ENCODE assay signal across 10 cellular contexts in genomic region chr12:7555752-7556151, GRCh38. TPM values are rescaled to one million over a fixed set of nuclear protein-coding genes. Genes with fewer than 3 reads are reported as not detected.
DNase-seq lines count a peak whose midpoint lies in the region; ATAC-seq and TF ChIP-seq lines count a peak whose summit lies in the region.
"Had no signal": no experiment of that assay in that cellular context is flagged by ENCODE, and none has a peak within 500 bp of the region (broad histone marks: within the 10 kb centered on the region; RNA-seq: fewer than 3 reads in every experiment).

No MANE protein-coding gene starts in this region.

- no peaks in the 10 kb centered on the region for H3K4me1 ChIP-seq in right atrium auricular region
- H3K4me1 ChIP-seq in upper lobe of right lung, result peaks cover 15% of the 10 kb centered on the region
- H3K4me1 ChIP-seq: BE2C had no signal

- H3K4me1 Mint-ChIP-seq in immature natural killer cell, result no peaks in the 10 kb centered on the region

- H3K27me3 ChIP-seq in right atrium auricular region (no peaks in the 10 kb centered on the region), kidney epithelial cell (ENCODE audit: control insufficient read depth, insufficient read depth, low read length) (no peaks in the 10 kb centered on the region), upper lobe of right lung (no peaks in the 10 kb centered on the region)
- H3K27me3 ChIP-seq: BE2C had no signal

- peaks cover 0 to 13% (median 11%) of the 10 kb centered on the region in 6 donors for H3K9me3 Mint-ChIP-seq in immature natural killer cell

- in situ Hi-C loops in astrocyte of the cerebellum (cut with HindIII; ENCODE audit: low sequenced_read_pairs), result no loop called here

- no peak overlapping the region for H3K4me3 ChIP-seq in right atrium auricular region
- no peak overlapping the region for H3K4me3 ChIP-seq in astrocyte of the cerebellum (ENCODE audit: low read depth, low read length)
- no peak overlapping the region for H3K4me3 ChIP-seq in kidney epithelial cell (ENCODE audit: low read depth, low read length)
- no peak overlapping the region for H3K4me3 ChIP-seq in upper lobe of right lung

- H3K27me3 Mint-ChIP-seq in immature natural killer cell (ENCODE audit: low read depth in 3 of 3), result peaks cover 0 to 7% (median 5%) of the 10 kb centered on the region in 3 donors

- H3K36me3 Mint-ChIP-seq in immature natural killer cell, result peaks cover 0 to 3% (median 0%) of the 10 kb centered on the region in 3 donors

- intact Hi-C loops in Right ventricle myocardium superior (cut with DNase I) (no loop called here), upper lobe of right lung (cut with DNase I) (no loop called here)

- H3K36me3 ChIP-seq in right atrium auricular region (no peaks in the 10 kb centered on the region), kidney epithelial cell (ENCODE audit: control insufficient read depth, insufficient read depth, low read length) (no peaks in the 10 kb centered on the region), upper lobe of right lung (no peaks in the 10 kb centered on the region)
- H3K36me3 ChIP-seq: BE2C had no signal

- DNase-seq in Right ventricle myocardium superior (no peak), right atrium auricular region (ENCODE audit: low spot score) (no peak), astrocyte of the cerebellum (ENCODE audit: low read depth) (peak; percentile 3), kidney epithelial cell (ENCODE audit: low read depth) (peak; percentile 31), upper lobe of right lung (no peak), immature natural killer cell (no peak), NCI-H2227 treated with DMSO at 0.1 percent for 48 hours (lab: John Stamatoyannopoulos, UW) (no peak), NCI-H1417 (lab: John Stamatoyannopoulos, UW) (no peak)
- DNase-seq: BE2C; stimulated activated CD4-positive, alpha-beta T cell treated with anti-CD3 and anti-CD28 coated beads, Interleukin-15, amount 100 ng/mL, for 24 hours had no signal

- H3K27ac ChIP-seq in right atrium auricular region (peak overlapping the region in 1 of 2 donors; percentile 25), upper lobe of right lung (peak overlapping the region; percentile 66)

- no peak for TF ChIP-seq CTCF in right atrium auricular region (IDR thresholded peaks at IDR 0.05)
- no peak for TF ChIP-seq CTCF in astrocyte of the cerebellum (IDR thresholded peaks at IDR 0.05; ENCODE audit: low read depth, low read length, missing control alignments)
- TF ChIP-seq CTCF in kidney epithelial cell (IDR thresholded peaks at IDR 0.05; ENCODE audit: insufficient read depth, low read length, poor library complexity, severe bottlenecking), result no peak
- TF ChIP-seq CTCF in upper lobe of right lung (IDR thresholded peaks at IDR 0.05), result no peak

- H3K4me3 Mint-ChIP-seq in immature natural killer cell, result no peak overlapping the region

- H3K9me3 ChIP-seq in right atrium auricular region, result no peaks in the 10 kb centered on the region
- no peaks in the 10 kb centered on the region for H3K9me3 ChIP-seq in upper lobe of right lung
- H3K9me3 ChIP-seq: BE2C had no signal

- H3K27ac Mint-ChIP-seq in immature natural killer cell, result no peak overlapping the region

- ATAC-seq in Right ventricle myocardium superior (ENCODE audit: poor library complexity) (peak; percentile 78), upper lobe of right lung (peak; percentile 90)

RNA-seq across cellular contexts. Expression of gene CD163, which starts 52.2 kb away (rescaled TPM):
- total RNA-seq in Right ventricle myocardium superior (72.0 TPM), right atrium auricular region (100 to 1,000 TPM in 1 of 2 donors, 10 to 100 TPM in 1; 43.3 to 165 TPM), kidney epithelial cell (0.25 and 3.1 TPM in 2 replicates), upper lobe of right lung (234 TPM)
- 1 to 10 TPM in 2 of 3 donors, not detected in 1; 2.4 to 6.0 TPM for polyA plus RNA-seq in immature natural killer cell

Comparison
In these comparisons a context has a peak if more than half of its experiments do, and no peak if none do; other contexts are left out.
1. DNase-seq: peak in astrocyte of the cerebellum (single experiment) and kidney epithelial cell (single experiment); none in Right ventricle myocardium superior (single experiment), right atrium auricular region (single experiment), upper lobe of right lung (single experiment), immature natural killer cell (0 of 3), NCI-H2227 treated with DMSO at 0.1 percent for 48 hours (single experiment) and NCI-H1417 (0 of 3).
2. RNA of gene CD163, which starts 52.2 kb away (total RNA-seq): 234 TPM in upper lobe of right lung (single experiment), 43.3 to 165 TPM in right atrium auricular region and 72.0 TPM in Right ventricle myocardium superior (single experiment); 0.25 to 3.1 TPM in kidney epithelial cell; every median in the first group is over 10 times any median in the second.